ENCODE assay signal across 2 cellular contexts in the genomic region with DNA sequence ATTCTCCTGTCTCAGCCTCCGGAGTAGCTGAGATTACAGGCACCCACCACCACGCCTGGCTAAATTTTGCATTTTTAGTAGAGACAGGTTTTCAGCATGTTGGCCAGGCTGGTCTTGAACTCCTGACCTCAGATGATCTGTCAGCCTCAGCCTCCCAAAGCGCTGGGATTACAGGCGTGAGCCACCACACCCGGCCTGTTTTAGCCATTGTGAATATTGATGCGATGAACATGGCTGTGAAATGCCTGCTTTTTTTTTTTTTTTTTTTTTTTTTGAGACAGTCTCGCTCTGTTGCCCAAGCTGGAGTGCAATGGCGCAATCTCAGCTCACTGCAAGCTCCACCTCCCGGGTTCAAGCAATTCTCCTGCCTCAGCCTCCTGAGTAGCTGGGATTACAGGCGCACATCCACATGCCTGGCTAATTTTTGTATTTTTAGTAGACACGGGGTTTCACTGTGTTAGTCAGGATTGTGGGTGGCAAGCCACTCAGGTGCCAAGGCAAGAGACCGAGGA. TPM values are rescaled to one million over a fixed set of nuclear protein-coding genes. Genes with fewer than 3 reads are reported as not detected.
"Had no signal": no experiment of that assay in that cellular context is flagged by ENCODE, and none has a peak within 500 bp of the region (broad histone marks: within the 10 kb centered on the region; RNA-seq: fewer than 3 reads in every experiment).

No MANE protein-coding gene starts in this region.

RNA-seq across cellular contexts. Expression of a gene that starts 20.8 kb away (rescaled TPM):
- total RNA-seq: activated CD8-positive, alpha-beta memory T cell treated with anti-CD3 and anti-CD28 coated beads, Interleukin-2, amount 10 ng/mL, durations not matched to agents 7 days and 5 days; Right ventricle myocardium superior had no signal
